10 cellular contexts compared by ENCODE assay signal in the genomic region with DNA sequence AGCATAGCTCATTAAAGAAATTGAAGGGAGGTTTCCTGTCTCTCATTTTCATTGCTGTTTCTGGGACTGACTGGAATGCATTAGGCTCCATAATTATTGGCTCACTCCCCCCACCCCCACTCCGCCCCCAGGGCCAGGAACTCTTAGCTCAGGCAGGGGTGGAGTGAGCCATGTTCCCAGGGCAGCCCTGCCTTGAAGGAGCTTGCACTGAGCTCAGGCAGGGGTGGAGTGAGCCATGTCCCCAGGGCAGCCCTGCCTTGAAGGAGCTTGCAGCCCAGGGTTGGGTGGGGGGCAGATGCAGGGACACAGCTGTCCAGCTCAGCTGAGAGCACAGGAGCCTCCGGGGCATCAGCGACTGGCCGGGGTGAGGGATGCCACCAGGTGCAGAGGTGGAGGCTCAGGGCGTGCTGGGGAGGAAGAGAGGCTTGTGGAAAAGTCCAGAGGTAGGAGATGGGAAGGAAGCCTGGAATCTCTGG. TPM values are rescaled to one million over a fixed set of nuclear protein-coding genes. Genes with fewer than 3 reads are reported as not detected.
A peak's percentile ranks its signal among the peaks of the same experiment; 100 is the strongest.
DNase-seq lines count a peak whose midpoint lies in the region; ATAC-seq and TF ChIP-seq lines count a peak whose summit lies in the region.
"Had no signal": no experiment of that assay in that cellular context is flagged by ENCODE, and none has a peak within 500 bp of the region (broad histone marks: within the 10 kb centered on the region; RNA-seq: fewer than 3 reads in every experiment).

No MANE protein-coding gene starts in this region.

- H3K9me3 ChIP-seq in right lobe of liver (no peaks in the 10 kb centered on the region), subcutaneous abdominal adipose tissue (ENCODE audit: control insufficient read depth in 5 of 5, low read length in 5 of 5) (peaks cover 0 to 6% (median 0%) of the 10 kb centered on the region in 5 donors)

- peak; percentile 50 for DNase-seq in LHCN-M2 (ENCODE audit: low read depth)
- peak; percentile 66 for DNase-seq in ecto neural progenitor cell (ENCODE audit: low spot score)
- DNase-seq in right lobe of liver, result peak in 1 of 3 donors; percentile 42
- no peak for DNase-seq in activated gamma-delta T cell treated with Interleukin-2 at 50 U/mL for 16 hours
- DNase-seq in stimulated activated CD4-positive, alpha-beta T cell treated with anti-CD3 and anti-CD28 coated beads, Interleukin-4, amount 100 ng/mL, for 1 hour, result no peak
- DNase-seq in activated CD4-positive, alpha-beta T cell treated with anti-CD3 and anti-CD28 coated beads, Interleukin-2, amount 10 ng/mL, durations not matched to agents 7 days and 5 days, result no peak
- DNase-seq: cortex of kidney, NCI-H2029, substantia nigra had no signal

- ATAC-seq in right lobe of liver, result peak in 3 of 4 donors; percentile 17 to 43 (median 26)

- WGBS in right lobe of liver (ENCODE audit: insufficient coverage, low coverage, low lambda C conversion rate, missing lambda C conversion rate), result 50% methylated on average over 2 of the region's 5 CpGs

- H3K9ac ChIP-seq in subcutaneous abdominal adipose tissue (ENCODE audit: low read length in 5 of 5), result no peak overlapping the region

- intact Hi-C loops in right lobe of liver (cut with DNase I), result no loop called here

- TF ChIP-seq CTCF in right lobe of liver (IDR thresholded peaks at IDR 0.05), result no peak

- H3K36me3 Mint-ChIP-seq in activated CD4-positive, alpha-beta T cell treated with anti-CD3 and anti-CD28 coated beads, Interleukin-2, amount 10 ng/mL, durations not matched to agents 7 days and 5 days (ENCODE audit: low read depth), result peaks cover 12% of the 10 kb centered on the region

- H3K27me3 ChIP-seq in right lobe of liver, result no peaks in the 10 kb centered on the region
- H3K27me3 ChIP-seq in subcutaneous abdominal adipose tissue (ENCODE audit: control insufficient read depth in 5 of 5, insufficient read depth in 4 of 5, low read length in 5 of 5), result no peaks in the 10 kb centered on the region

- H3K4me1 Mint-ChIP-seq in activated CD4-positive, alpha-beta T cell treated with anti-CD3 and anti-CD28 coated beads, Interleukin-2, amount 10 ng/mL, durations not matched to agents 7 days and 5 days, result peaks cover 3% of the 10 kb centered on the region

- H3K4me3 Mint-ChIP-seq in activated CD4-positive, alpha-beta T cell treated with anti-CD3 and anti-CD28 coated beads, Interleukin-2, amount 10 ng/mL, durations not matched to agents 7 days and 5 days, result no peak overlapping the region

- no peak for TF ChIP-seq POLR2A in right lobe of liver (IDR thresholded peaks at IDR 0.05)

- H3K4me1 ChIP-seq in right lobe of liver (no peaks in the 10 kb centered on the region), subcutaneous abdominal adipose tissue (ENCODE audit: control insufficient read depth in 5 of 5, insufficient read depth in 5 of 5, low read length in 5 of 5) (peaks cover 0 to 33% (median 12%) of the 10 kb centered on the region in 5 donors)

- POLR2A ChIA-PET in activated CD4-positive, alpha-beta T cell treated with anti-CD3 and anti-CD28 coated beads, Interleukin-2, amount 10 ng/mL, durations not matched to agents 7 days and 5 days (lab: Charles Lee), result no interaction called here

- no peaks in the 10 kb centered on the region for H3K27me3 Mint-ChIP-seq in activated CD4-positive, alpha-beta T cell treated with anti-CD3 and anti-CD28 coated beads, Interleukin-2, amount 10 ng/mL, durations not matched to agents 7 days and 5 days

- no peak overlapping the region for H3K4me3 ChIP-seq in right lobe of liver
- peak overlapping the region in 3 of 5 donors; percentile 22 to 49 (median 36) for H3K4me3 ChIP-seq in subcutaneous abdominal adipose tissue (ENCODE audit: low read depth in 1 of 5, low read length in 5 of 5)

- CTCF ChIA-PET in activated CD4-positive, alpha-beta T cell treated with anti-CD3 and anti-CD28 coated beads, Interleukin-2, amount 10 ng/mL, durations not matched to agents 7 days and 5 days (lab: Charles Lee), result no interaction called here

- no peak overlapping the region for H3K27ac ChIP-seq in right lobe of liver
- no peak overlapping the region for H3K27ac ChIP-seq in subcutaneous abdominal adipose tissue (ENCODE audit: low read depth, low read length)

- peaks cover 4% of the 10 kb centered on the region for H3K9me3 Mint-ChIP-seq in activated CD4-positive, alpha-beta T cell treated with anti-CD3 and anti-CD28 coated beads, Interleukin-2, amount 10 ng/mL, durations not matched to agents 7 days and 5 days

- H3K36me3 ChIP-seq in right lobe of liver (peaks cover 0 to 4% (median 0%) of the 10 kb centered on the region in 4 donors), subcutaneous abdominal adipose tissue (ENCODE audit: control insufficient read depth in 5 of 5, insufficient read depth in 5 of 5, low read length in 5 of 5) (peaks cover 0 to 40% (median 20%) of the 10 kb centered on the region in 5 donors)

- no peak overlapping the region for H3K27ac Mint-ChIP-seq in activated CD4-positive, alpha-beta T cell treated with anti-CD3 and anti-CD28 coated beads, Interleukin-2, amount 10 ng/mL, durations not matched to agents 7 days and 5 days

RNA-seq across cellular contexts. Expression of a gene that starts 39.1 kb away (rescaled TPM):
- 141 and 146 TPM in 2 replicates for total RNA-seq in LHCN-M2 (2014; rRNA removed)
- polyA plus RNA-seq in LHCN-M2 (2012), result 95.5 TPM
- 10 to 100 TPM; 21.7 to 26.9 (median 25.1) TPM for total RNA-seq in right lobe of liver
- total RNA-seq in activated CD4-positive, alpha-beta T cell treated with anti-CD3 and anti-CD28 coated beads, Interleukin-2, amount 10 ng/mL, durations not matched to agents 7 days and 5 days, result 100 to 1,000 TPM; 152 to 153 TPM

RNA-seq across cellular contexts. Expression of a gene that starts 55.0 kb away (rescaled TPM):
- 9.6 and 10.8 TPM in 2 replicates for total RNA-seq in LHCN-M2 (2014; rRNA removed)
- 4.7 TPM for polyA plus RNA-seq in LHCN-M2 (2012)
- total RNA-seq in right lobe of liver, result 10 to 100 TPM in 3 of 6 experiments, 1 to 10 TPM in 3; 6.1 to 11.7 (median 9.3) TPM
- 10 to 100 TPM; 13.9 to 20.3 TPM for total RNA-seq in activated CD4-positive, alpha-beta T cell treated with anti-CD3 and anti-CD28 coated beads, Interleukin-2, amount 10 ng/mL, durations not matched to agents 7 days and 5 days

Comparison
In these comparisons a context has a peak if more than half of its experiments do, and no peak if none do; other contexts are left out.
1. DNase-seq: peak in LHCN-M2 (single experiment) and ecto neural progenitor cell (single experiment); none in activated gamma-delta T cell treated with Interleukin-2 at 50 U/mL for 16 hours (single experiment), stimulated activated CD4-positive, alpha-beta T cell treated with anti-CD3 and anti-CD28 coated beads, Interleukin-4, amount 100 ng/mL, for 1 hour (single experiment) and activated CD4-positive, alpha-beta T cell treated with anti-CD3 and anti-CD28 coated beads, Interleukin-2, amount 10 ng/mL, durations not matched to agents 7 days and 5 days (single experiment).
2. H3K4me3 ChIP-seq: peak in subcutaneous abdominal adipose tissue (3 of 5); none in right lobe of liver (0 of 3).